ENCODE assay signal across 8 cellular contexts in genomic region chr15:57751177-57751800, GRCh38. TPM values are rescaled to one million over a fixed set of nuclear protein-coding genes. Genes with fewer than 3 reads are reported as not detected.
DNase-seq lines count a peak whose midpoint lies in the region; ATAC-seq and TF ChIP-seq lines count a peak whose summit lies in the region.

No MANE protein-coding gene starts in this region.

- BruUV-seq in MCF 10A (replicated peaks; lab: Mats Ljungman, UMichigan), result no TSS peak

- TF ChIP-seq CTCF in MCF 10A (IDR thresholded peaks at IDR 0.05; ENCODE audit: unreplicated experiment), result peak; percentile 59

- H3K4me3 ChIP-seq in CD8-positive, alpha-beta memory T cell (ENCODE audit: low read length), result no peak overlapping the region

- no peak overlapping the region for H3K27ac Mint-ChIP-seq in MCF 10A (ENCODE audit: low read depth, unreplicated experiment)
- H3K27ac Mint-ChIP-seq in CD8-positive, alpha-beta memory T cell, result no peak overlapping the region
- H3K27ac Mint-ChIP-seq in stimulated activated naive CD8-positive, alpha-beta T cell treated with anti-CD3 and anti-CD28 coated beads, Interleukin-15, amount 100 ng/mL, for 72 hours, result no peak overlapping the region
- H3K27ac Mint-ChIP-seq in activated naive CD8-positive, alpha-beta T cell treated with anti-CD3 and anti-CD28 coated beads for 36 hours, result no peak overlapping the region

- no peaks in the 10 kb centered on the region for H3K27me3 ChIP-seq in CD8-positive, alpha-beta memory T cell (ENCODE audit: insufficient read depth, low read length, poor library complexity, severe bottlenecking)

- POLR2A ChIA-PET in MCF 10A (lab: Yijun Ruan, JAX), result interaction anchor here (0.7 to 3.1 kb wide), 8 partner anchors 13 to 322 kb away, joined by 3 to 14 read pairs (median 3); no protein-coding TSS in a partner anchor
- POLR2A ChIA-PET in CD8-positive, alpha-beta memory T cell (lab: Charles Lee), result no interaction called here

- intact Hi-C loops in MCF 10A (cut with micrococcal nuclease), result loop anchor here (1.0 kb wide), 5 partner anchors 84 to 470 kb away; no protein-coding TSS in a partner anchor

- H3K27ac ChIP-seq in CD8-positive, alpha-beta memory T cell (ENCODE audit: low read depth, low read length), result no peak overlapping the region

- no peaks in the 10 kb centered on the region for H3K4me1 ChIP-seq in CD8-positive, alpha-beta memory T cell (ENCODE audit: insufficient read depth, low read length)

- no peaks in the 10 kb centered on the region for H3K36me3 ChIP-seq in CD8-positive, alpha-beta memory T cell (ENCODE audit: insufficient read depth, low read length)

- H3K4me1 Mint-ChIP-seq in MCF 10A (ENCODE audit: insufficient read depth, unreplicated experiment), result no peaks in the 10 kb centered on the region
- peaks cover 0 to 4% (median 0%) of the 10 kb centered on the region in 3 donors for H3K4me1 Mint-ChIP-seq in CD8-positive, alpha-beta memory T cell
- H3K4me1 Mint-ChIP-seq in stimulated activated naive CD8-positive, alpha-beta T cell treated with anti-CD3 and anti-CD28 coated beads, Interleukin-15, amount 100 ng/mL, for 72 hours, result no peaks in the 10 kb centered on the region
- H3K4me1 Mint-ChIP-seq in activated naive CD8-positive, alpha-beta T cell treated with anti-CD3 and anti-CD28 coated beads for 36 hours, result no peaks in the 10 kb centered on the region

- ATAC-seq in left lobe of liver, result peak; percentile 59
- ATAC-seq in stimulated activated naive CD8-positive, alpha-beta T cell treated with anti-CD3 and anti-CD28 coated beads, Interleukin-15, amount 100 ng/mL, for 72 hours, result no peak

- DNase-seq in AG20443 (ENCODE audit: low spot score) (peak; percentile 77), HPDE6-E6E7 (ENCODE audit: extremely low spot score) (peak; percentile 35), MCF 10A (ENCODE audit: unreplicated experiment) (peak; percentile 51), left lobe of liver (ENCODE audit: low spot score) (no peak), cerebellar nuclear complex (lab: John Stamatoyannopoulos, UW) (no peak)
- DNase-seq in CD8-positive, alpha-beta memory T cell, result no peak
- DNase-seq in stimulated activated naive CD8-positive, alpha-beta T cell treated with anti-CD3 and anti-CD28 coated beads, Interleukin-15, amount 100 ng/mL, for 72 hours, result no peak
- DNase-seq in activated naive CD8-positive, alpha-beta T cell treated with anti-CD3 and anti-CD28 coated beads for 36 hours, result no peak

- H3K36me3 Mint-ChIP-seq in MCF 10A (ENCODE audit: insufficient read depth, unreplicated experiment), result no peaks in the 10 kb centered on the region
- H3K36me3 Mint-ChIP-seq in CD8-positive, alpha-beta memory T cell, result no peaks in the 10 kb centered on the region
- H3K36me3 Mint-ChIP-seq in activated naive CD8-positive, alpha-beta T cell treated with anti-CD3 and anti-CD28 coated beads for 36 hours, result no peaks in the 10 kb centered on the region

- H3K9me3 Mint-ChIP-seq in MCF 10A (ENCODE audit: unreplicated experiment), result no peaks in the 10 kb centered on the region
- no peaks in the 10 kb centered on the region for H3K9me3 Mint-ChIP-seq in CD8-positive, alpha-beta memory T cell
- H3K9me3 Mint-ChIP-seq in stimulated activated naive CD8-positive, alpha-beta T cell treated with anti-CD3 and anti-CD28 coated beads, Interleukin-15, amount 100 ng/mL, for 72 hours, result no peaks in the 10 kb centered on the region
- H3K9me3 Mint-ChIP-seq in activated naive CD8-positive, alpha-beta T cell treated with anti-CD3 and anti-CD28 coated beads for 36 hours, result no peaks in the 10 kb centered on the region

- H3K9me3 ChIP-seq in CD8-positive, alpha-beta memory T cell (ENCODE audit: low read length), result no peaks in the 10 kb centered on the region

- H3K27me3 Mint-ChIP-seq in MCF 10A (ENCODE audit: insufficient read depth, unreplicated experiment), result no peaks in the 10 kb centered on the region
- peaks cover 0 to 9% of the 10 kb centered on the region in 2 donors for H3K27me3 Mint-ChIP-seq in CD8-positive, alpha-beta memory T cell
- no peaks in the 10 kb centered on the region for H3K27me3 Mint-ChIP-seq in stimulated activated naive CD8-positive, alpha-beta T cell treated with anti-CD3 and anti-CD28 coated beads, Interleukin-15, amount 100 ng/mL, for 72 hours
- no peaks in the 10 kb centered on the region for H3K27me3 Mint-ChIP-seq in activated naive CD8-positive, alpha-beta T cell treated with anti-CD3 and anti-CD28 coated beads for 36 hours

- CTCF ChIA-PET in MCF 10A (lab: Yijun Ruan, JAX), result interaction anchor here (0.5 to 9.0 kb wide), 58 partner anchors 8 to 884 kb away, joined by 3 to 224 read pairs (median 4); partner anchors contain the start of gene ALDH1A2
- CTCF ChIA-PET in CD8-positive, alpha-beta memory T cell (lab: Charles Lee), result no interaction called here

- H3K4me3 Mint-ChIP-seq in MCF 10A (ENCODE audit: unreplicated experiment), result no peak overlapping the region
- H3K4me3 Mint-ChIP-seq in CD8-positive, alpha-beta memory T cell, result no peak overlapping the region
- no peak overlapping the region for H3K4me3 Mint-ChIP-seq in stimulated activated naive CD8-positive, alpha-beta T cell treated with anti-CD3 and anti-CD28 coated beads, Interleukin-15, amount 100 ng/mL, for 72 hours
- H3K4me3 Mint-ChIP-seq in activated naive CD8-positive, alpha-beta T cell treated with anti-CD3 and anti-CD28 coated beads for 36 hours, result no peak overlapping the region

RNA-seq across cellular contexts. Expression of gene POLR2M, which starts 44.8 kb away (rescaled TPM):
- 84.1 and 114 TPM in 2 replicates for total RNA-seq in MCF 10A (2022)
- 21.3 TPM for total RNA-seq in left lobe of liver
- 10 to 100 TPM; 57.9 to 72.3 TPM for total RNA-seq in CD8-positive, alpha-beta memory T cell
- 51.2 TPM for polyA plus RNA-seq in CD8-positive, alpha-beta memory T cell
- 10 to 100 TPM; 91.4 to 93.1 TPM for total RNA-seq in activated naive CD8-positive, alpha-beta T cell treated with anti-CD3 and anti-CD28 coated beads for 36 hours

Comparison
In these comparisons a context has a peak if more than half of its experiments do, and no peak if none do; other contexts are left out.
1. DNase-seq: peak in AG20443 (single experiment), HPDE6-E6E7 (single experiment) and MCF 10A (single experiment); none in left lobe of liver (single experiment), cerebellar nuclear complex (0 of 2), CD8-positive, alpha-beta memory T cell (0 of 5), stimulated activated naive CD8-positive, alpha-beta T cell treated with anti-CD3 and anti-CD28 coated beads, Interleukin-15, amount 100 ng/mL, for 72 hours (0 of 2) and activated naive CD8-positive, alpha-beta T cell treated with anti-CD3 and anti-CD28 coated beads for 36 hours (single experiment).